ENCODE assay signal across 25 cellular contexts in genomic region chr1:208935517-208936187, GRCh38.
DNase-seq lines count a peak whose midpoint lies in the region; FAIRE-seq and TF ChIP-seq lines count a peak whose summit lies in the region.
"Had no signal": no experiment of that assay in that cellular context is flagged by ENCODE, and none has a peak within 500 bp of the region (broad histone marks: within the 10 kb centered on the region; RNA-seq: fewer than 3 reads in every experiment).

No MANE protein-coding gene starts in this region.

- H3K4me3 Mint-ChIP-seq in progenitor cell of endocrine pancreas (ENCODE audit: low read depth), result no peak overlapping the region
- H3K4me3 Mint-ChIP-seq: CD4-positive, alpha-beta memory T cell; H9; T-cell had no signal

- no peak overlapping the region for H2AFZ ChIP-seq in keratinocyte (ENCODE audit: control insufficient read depth, low read length)
- H2AFZ ChIP-seq: GM23248 had no signal

- H3K27me3 Mint-ChIP-seq in progenitor cell of endocrine pancreas, result peaks cover 3% of the 10 kb centered on the region
- H3K27me3 Mint-ChIP-seq: CD4-positive, alpha-beta memory T cell had no signal

- peaks cover 3% of the 10 kb centered on the region for H3K4me1 ChIP-seq in keratinocyte (ENCODE audit: control insufficient read depth, extremely low read depth, insufficient read depth, low read length)
- no peaks in the 10 kb centered on the region for H3K4me1 ChIP-seq in testis

- no peaks in the 10 kb centered on the region for H3K79me2 ChIP-seq in keratinocyte (ENCODE audit: control insufficient read depth, insufficient read depth, low read length)

- no peaks in the 10 kb centered on the region for H3K9me1 ChIP-seq in keratinocyte (ENCODE audit: control insufficient read depth, extremely low read depth, insufficient read depth, low read length)

- H3K4me3 ChIP-seq in keratinocyte (ENCODE audit: control insufficient read depth in 2 of 3, extremely low read depth in 1 of 3, insufficient read depth in 2 of 3, low read depth in 1 of 3, low read length in 3 of 3) (no peak overlapping the region), testis (no peak overlapping the region)
- H3K4me3 ChIP-seq: GM23248 had no signal

- H3K27ac ChIP-seq in keratinocyte (ENCODE audit: control insufficient read depth, insufficient read depth, low read length), result no peak overlapping the region
- no peak overlapping the region for H3K27ac ChIP-seq in testis
- H3K27ac ChIP-seq: GM23248 had no signal

- 58 to 72% methylated on average over 3 of the region's 3 CpGs for WGBS in testis, 2 donors

- dilution Hi-C loops in keratinocyte (cut with MboI; ENCODE audit: extremely low pct_ligation_motif_present, low sequenced_read_pairs), result no loop called here

- no peak overlapping the region for H3K9ac ChIP-seq in keratinocyte (ENCODE audit: control insufficient read depth, extremely low read depth, insufficient read depth, low read length)
- H3K9ac ChIP-seq: GM23248 had no signal

- peak; percentile 58 for FAIRE-seq in keratinocyte (lab: Jason Lieb, UNC)
- FAIRE-seq: GM12891, GM19239, HepG2 had no signal

- peak; percentile 68 for DNase-seq in M059J (ENCODE audit: low read depth)
- peak; percentile 11 for DNase-seq in SK-N-DZ (ENCODE audit: low spot score)
- DNase-seq in keratinocyte (ENCODE audit: low read depth, low spot score), result no peak
- no peak for DNase-seq in progenitor cell of endocrine pancreas (ENCODE audit: low spot score, unreplicated experiment)
- DNase-seq in activated CD4-positive, alpha-beta T cell treated with anti-CD3 and anti-CD28 coated beads, Interleukin-2, amount 50 U/mL, for 1 hour, result no peak
- DNase-seq in testis, result no peak
- DNase-seq in middle frontal gyrus (ENCODE audit: extremely low spot score, low spot score), result no peak
- DNase-seq: C1 segment of cervical spinal cord; CD4-positive, alpha-beta memory T cell; COR-L47; DMS53; GDM1; GM23248; H9; Karpas-422; NCI-H1092 treated with DMSO at 0.1 percent for 48 hours; NCI-H146; NCI-H1930; NCI-H2107; NCI-H446 treated with DMSO at 0.1 percent for 48 hours; NCI-H526; T-cell had no signal

- H3K27ac Mint-ChIP-seq in progenitor cell of endocrine pancreas, result no peak overlapping the region
- H3K27ac Mint-ChIP-seq: CD4-positive, alpha-beta memory T cell; H9; T-cell had no signal

- H3K27me3 ChIP-seq in keratinocyte (ENCODE audit: control insufficient read depth, extremely low read depth, insufficient read depth, low read length) (no peaks in the 10 kb centered on the region), testis (no peaks in the 10 kb centered on the region)

- H4K20me1 ChIP-seq in keratinocyte (ENCODE audit: control insufficient read depth, extremely low read depth, insufficient read depth, low read length), result no peaks in the 10 kb centered on the region

- peaks cover 3% of the 10 kb centered on the region for H3K4me1 Mint-ChIP-seq in progenitor cell of endocrine pancreas (ENCODE audit: low read depth)
- H3K4me1 Mint-ChIP-seq: CD4-positive, alpha-beta memory T cell; T-cell had no signal

- TF ChIP-seq CTCF in keratinocyte (optimal IDR thresholded peaks at IDR 0.05 in 1 of 3, IDR thresholded peaks at IDR 0.05 in 1 of 3, conservative IDR thresholded peaks at IDR 0.05 in 1 of 3; ENCODE audit: extremely low read depth in 1 of 3, insufficient read depth in 2 of 3, low read length in 3 of 3), result no peak
- no peak for TF ChIP-seq CTCF in progenitor cell of endocrine pancreas (IDR thresholded peaks at IDR 0.05; ENCODE audit: unreplicated experiment)
- no peak for TF ChIP-seq CTCF in testis (IDR thresholded peaks at IDR 0.05)

- intact Hi-C loops in testis (cut with DNase I; ENCODE audit: low total_unique reads), result no loop called here

- H3K36me3 ChIP-seq in keratinocyte (ENCODE audit: control insufficient read depth in 2 of 2, extremely low read depth in 1 of 2, insufficient read depth in 2 of 2, low read length in 2 of 2), result no peaks in the 10 kb centered on the region
- H3K36me3 ChIP-seq in testis (ENCODE audit: low read depth, missing control alignments), result no peaks in the 10 kb centered on the region

- no peaks in the 10 kb centered on the region for H3K9me3 Mint-ChIP-seq in progenitor cell of endocrine pancreas (ENCODE audit: low read depth)
- H3K9me3 Mint-ChIP-seq: H9, T-cell had no signal

- no peak for TF ChIP-seq POLR2A in testis (IDR thresholded peaks at IDR 0.05)

- no peaks in the 10 kb centered on the region for H3K36me3 Mint-ChIP-seq in progenitor cell of endocrine pancreas (ENCODE audit: insufficient read depth)
- H3K36me3 Mint-ChIP-seq: CD4-positive, alpha-beta memory T cell; T-cell had no signal

- H3K4me2 ChIP-seq in keratinocyte (ENCODE audit: control insufficient read depth, extremely low read depth, insufficient read depth, low read depth, low read length), result no peak overlapping the region

- H3K9me3 ChIP-seq in keratinocyte (ENCODE audit: control insufficient read depth, low read depth, low read length), result no peaks in the 10 kb centered on the region
- H3K9me3 ChIP-seq in testis, result no peaks in the 10 kb centered on the region

Comparison
In these comparisons a context has a peak if more than half of its experiments do, and no peak if none do; other contexts are left out.
1. DNase-seq: peak in M059J (single experiment) and SK-N-DZ (single experiment); none in keratinocyte (single experiment), progenitor cell of endocrine pancreas (single experiment), activated CD4-positive, alpha-beta T cell treated with anti-CD3 and anti-CD28 coated beads, Interleukin-2, amount 50 U/mL, for 1 hour (single experiment), testis (single experiment) and middle frontal gyrus (single experiment).